ENCODE assay signal across 14 cellular contexts in genomic region chr9:95197692-95198271, GRCh38.
DNase-seq lines count a peak whose midpoint lies in the region; ATAC-seq, FAIRE-seq and TF ChIP-seq lines count a peak whose summit lies in the region.
"Had no signal": no experiment of that assay in that cellular context is flagged by ENCODE, and none has a peak within 500 bp of the region (broad histone marks: within the 10 kb centered on the region; RNA-seq: fewer than 3 reads in every experiment).

No MANE protein-coding gene starts in this region.

- intact Hi-C loops in mammary epithelial cell (cut with micrococcal nuclease) = no loop called here

- peak overlapping the region in 1 of 2 experiments; percentile 9 for H3K4ac ChIP-seq in mesenchymal stem cell (ENCODE audit: low read depth in 1 of 2, low read length in 2 of 2)

- H3K9ac ChIP-seq in mammary epithelial cell (ENCODE audit: insufficient read depth, low read length) (no peak overlapping the region), mesenchymal stem cell (ENCODE audit: low read length) (peak overlapping the region; percentile 40)

- DNase-seq in AG08395 (ENCODE audit: low spot score) = peak; percentile 51
- peak; percentile 22 for DNase-seq in HTR-8/SVneo (ENCODE audit: insufficient read length, low spot score)
- peak; percentile 82 for DNase-seq in mammary epithelial cell
- no peak for DNase-seq in mesenchymal stem cell
- DNase-seq in stimulated activated naive CD4-positive, alpha-beta T cell (lab: John Stamatoyannopoulos, UW) = no peak
- no peak for DNase-seq in NCI-H1417 (lab: John Stamatoyannopoulos, UW)
- DNase-seq: activated CD8-positive, alpha-beta memory T cell treated with anti-CD3 and anti-CD28 coated beads, Interleukin-2, amount 50 U/mL, for 4 hours; CD8-positive, alpha-beta memory T cell; NCI-H526; stimulated activated naive CD8-positive, alpha-beta T cell treated with anti-CD3 and anti-CD28 coated beads, Interleukin-15, Interleukin-2, amounts not matched to agents 100 U/mL and 50 U/mL, for 24 hours; T-helper 2 cell had no signal

- H2BK5ac ChIP-seq in mesenchymal stem cell (ENCODE audit: low read depth, low read length, poor library complexity, severe bottlenecking) = no peak overlapping the region

- 0% methylated on average over 3 of the region's 3 CpGs for WGBS in mammary epithelial cell (ENCODE audit: low coverage, missing lambda C conversion rate)
- WGBS in mesenchymal stem cell = 88% methylated on average over 3 of the region's 3 CpGs

- H2AFZ ChIP-seq in mammary epithelial cell (ENCODE audit: low read depth, low read length) (peak overlapping the region; percentile 38), mesenchymal stem cell (ENCODE audit: low read depth, low read length) (no peak overlapping the region)

- H3K4me1 ChIP-seq in mammary epithelial cell (ENCODE audit: insufficient read depth, low read length) (peaks cover 17% of the 10 kb centered on the region), mesenchymal stem cell (ENCODE audit: control insufficient read depth, insufficient read depth, low read depth, low read length) (peaks cover 2% of the 10 kb centered on the region)

- no TSS peak for BruUV-seq in mammary epithelial cell (replicated peaks; lab: Mats Ljungman, UMichigan)

- peak overlapping the region; percentile 41 for H3K4me2 ChIP-seq in mammary epithelial cell (ENCODE audit: insufficient read depth, low read depth, low read length)
- no peak overlapping the region for H3K4me2 ChIP-seq in mesenchymal stem cell (ENCODE audit: low read length, poor library complexity, severe bottlenecking)

- no peaks in the 10 kb centered on the region for H3K79me2 ChIP-seq in mammary epithelial cell (ENCODE audit: insufficient read depth, low read length)

- in situ Hi-C loops in mammary epithelial cell (cut with MboI; ENCODE audit: low sequenced_read_pairs in 2 of 2) = no loop called here

- H3K4me3 ChIP-seq in mammary epithelial cell (replicated peaks in 1 of 3; ENCODE audit: insufficient read depth in 1 of 3, low read depth in 2 of 3, low read length in 3 of 3) (no peak overlapping the region), mesenchymal stem cell (ENCODE audit: insufficient read depth in 1 of 2, low read depth in 1 of 2, low read length in 2 of 2) (no peak overlapping the region)
- H3K4me3 ChIP-seq: GM12878 had no signal

- ATAC-seq in GM18873 (IDR thresholded peaks at IDR 0.05; ENCODE audit: low FRiP score, unreplicated experiment) = no peak
- ATAC-seq in GM21825 (IDR thresholded peaks at IDR 0.05; ENCODE audit: unreplicated experiment) = no peak
- ATAC-seq: GM12878; stimulated activated naive CD8-positive, alpha-beta T cell treated with anti-CD3 and anti-CD28 coated beads, Interleukin-15, Interleukin-2, amounts not matched to agents 100 U/mL and 50 U/mL, for 24 hours had no signal

- no peak overlapping the region for H3K23ac ChIP-seq in mesenchymal stem cell (ENCODE audit: low read length in 2 of 2)

- H2AK5ac ChIP-seq in mesenchymal stem cell (ENCODE audit: low read length, severe bottlenecking) = no peak overlapping the region

- H3K18ac ChIP-seq in mesenchymal stem cell (ENCODE audit: low read depth in 1 of 2, low read length in 2 of 2) = peak overlapping the region; percentile 4 to 48

- H3K79me1 ChIP-seq in mesenchymal stem cell (replicated peaks; ENCODE audit: low read length, poor library complexity, severe bottlenecking) = peaks cover 8% of the 10 kb centered on the region

- no peak overlapping the region for H3K14ac ChIP-seq in mesenchymal stem cell (ENCODE audit: low read length in 2 of 2)

- H3K27ac ChIP-seq in mammary epithelial cell (ENCODE audit: insufficient read depth, low read depth, low read length) = peak overlapping the region; percentile 18
- H3K27ac ChIP-seq in mesenchymal stem cell (ENCODE audit: low read length, poor library complexity, severe bottlenecking) = no peak overlapping the region

- dilution Hi-C loops in mammary epithelial cell (cut with HindIII; ENCODE audit: low sequenced_read_pairs) = no loop called here

- H4K20me1 ChIP-seq in mammary epithelial cell (ENCODE audit: insufficient read depth, low read length) = peaks cover 2% of the 10 kb centered on the region

- no peak for TF ChIP-seq CTCF in mammary epithelial cell (conservative IDR thresholded peaks at IDR 0.05 in 1 of 2, IDR thresholded peaks at IDR 0.05 in 1 of 2; ENCODE audit: extremely low read depth in 1 of 2, insufficient read depth in 1 of 2, low read depth in 1 of 2, low read length in 2 of 2)

- no peak overlapping the region for H4K91ac ChIP-seq in mesenchymal stem cell (ENCODE audit: low read length)

- CTCF ChIA-PET in mammary epithelial cell (lab: Charles Lee; ENCODE audit: low non-redundant PET) = no interaction called here

- peak overlapping the region; percentile 59 for H4K8ac ChIP-seq in mesenchymal stem cell (ENCODE audit: low read length)

- H2BK12ac ChIP-seq in mesenchymal stem cell (ENCODE audit: low read length in 2 of 2) = peak overlapping the region in 1 of 2 experiments; percentile 69

- H3K36me3 ChIP-seq in mammary epithelial cell (ENCODE audit: insufficient read depth, low read length) = no peaks in the 10 kb centered on the region
- no peaks in the 10 kb centered on the region for H3K36me3 ChIP-seq in mesenchymal stem cell (ENCODE audit: control insufficient read depth in 1 of 2, insufficient read depth in 2 of 2, low read depth in 1 of 2, low read length in 2 of 2)

- no peak for FAIRE-seq in HTR-8/SVneo (lab: Jason Lieb, UNC)
- FAIRE-seq: GM12878 had no signal

- H3K27me3 ChIP-seq in mammary epithelial cell (ENCODE audit: insufficient read depth, low read length) (no peaks in the 10 kb centered on the region), mesenchymal stem cell (ENCODE audit: control insufficient read depth in 1 of 2, insufficient read depth in 1 of 2, low read length in 2 of 2) (no peaks in the 10 kb centered on the region)

- H2BK15ac ChIP-seq in mesenchymal stem cell (ENCODE audit: low read depth, poor library complexity, severe bottlenecking) = no peak overlapping the region

- H3K9me3 ChIP-seq in mammary epithelial cell (replicated peaks; ENCODE audit: insufficient read depth, low read length) (no peaks in the 10 kb centered on the region), mesenchymal stem cell (ENCODE audit: control insufficient read depth, low read length) (no peaks in the 10 kb centered on the region)

- H2BK120ac ChIP-seq in mesenchymal stem cell (ENCODE audit: low read depth, low read length) = no peak overlapping the region

Comparison
In these comparisons a context has a peak if more than half of its experiments do, and no peak if none do; other contexts are left out.
1. DNase-seq: peak in AG08395 (single experiment), HTR-8/SVneo (single experiment) and mammary epithelial cell (single experiment); none in mesenchymal stem cell (single experiment), stimulated activated naive CD4-positive, alpha-beta T cell (0 of 6) and NCI-H1417 (0 of 3).